Comparison of ENCODE assay signal across 8 cellular contexts in genomic region chr21:36156339-36156814, GRCh38. TPM values are rescaled to one million over a fixed set of nuclear protein-coding genes. Genes with fewer than 3 reads are reported as not detected.
DNase-seq lines count a peak whose midpoint lies in the region; ATAC-seq, FAIRE-seq and TF ChIP-seq lines count a peak whose summit lies in the region.

No MANE protein-coding gene starts in this region.

- H3K27ac ChIP-seq in H1 (ENCODE audit: low read depth, low read length) (no peak overlapping the region), mesendoderm (ENCODE audit: low read depth, low read length) (no peak overlapping the region)

- no peak overlapping the region for H2AFZ ChIP-seq in H1 (ENCODE audit: low read length)

- H3K4me1 ChIP-seq in H1 (replicated peaks in 1 of 4; ENCODE audit: control insufficient read depth in 3 of 4, insufficient read depth in 4 of 4, low read length in 3 of 4) (peaks cover 0 to 5% (median 2%) of the 10 kb centered on the region in 4 experiments; a peak in 5 of 7 replicates), mesendoderm (ENCODE audit: control insufficient read depth, low read depth, low read length) (no peaks in the 10 kb centered on the region)

- no peak overlapping the region for H2BK20ac ChIP-seq in H1 (ENCODE audit: low read length)

- no peak overlapping the region for H3K27ac Mint-ChIP-seq in activated CD8-positive, alpha-beta memory T cell treated with anti-CD3 and anti-CD28 coated beads, Interleukin-2, amount 10 ng/mL, durations not matched to agents 7 days and 5 days

- no peak for TF ChIP-seq RAD21 in H1 (IDR thresholded peaks at IDR 0.05 in 1 of 2, conservative IDR thresholded peaks at IDR 0.05 in 1 of 2; ENCODE audit: low read depth in 2 of 2, low read length in 2 of 2)

- H3K4me3 Mint-ChIP-seq in activated CD8-positive, alpha-beta memory T cell treated with anti-CD3 and anti-CD28 coated beads, Interleukin-2, amount 10 ng/mL, durations not matched to agents 7 days and 5 days: peak overlapping the region; percentile 78

- H3K79me2 ChIP-seq in H1 (ENCODE audit: control insufficient read depth in 1 of 2, insufficient read depth in 2 of 2, low read length in 2 of 2) (no peaks in the 10 kb centered on the region), mesendoderm (ENCODE audit: control insufficient read depth, insufficient read depth, low read length) (no peaks in the 10 kb centered on the region)

- H4K20me1 ChIP-seq in H1 (replicated peaks in 1 of 2; ENCODE audit: control insufficient read depth in 1 of 2, insufficient read depth in 2 of 2, low read length in 2 of 2): peaks cover 0 to 4% of the 10 kb centered on the region in 2 experiments

- TF ChIP-seq POLR2A in H1 (IDR thresholded peaks at IDR 0.05; ENCODE audit: control extremely low read depth in 1 of 2, low read depth in 2 of 2, low read length in 2 of 2): no peak; a peak in 1 of 3 replicates

- H3K18ac ChIP-seq in H1 (ENCODE audit: extremely low read depth, low read length) (no peak overlapping the region), mesendoderm (ENCODE audit: low read length) (no peak overlapping the region)

- WGBS in H1 (ENCODE audit: extremely low coverage in 1 of 2, insufficient coverage in 1 of 2, insufficient read length in 1 of 2, insufficient replicate concordance in 2 of 2, low coverage in 1 of 2, low lambda C conversion rate in 2 of 2, missing lambda C conversion rate in 1 of 2), 2 experiments: 3% methylated on average over 13 of the region's 43 CpGs; no CpG with 5 or more reads in 1 of the 2 experiments
- no CpG with 5 or more reads among the region's 43 CpGs for WGBS in mesendoderm (ENCODE audit: extremely low coverage, insufficient coverage, low lambda C conversion rate)

- H3K4ac ChIP-seq in H1 (replicated peaks; ENCODE audit: insufficient read length, low read depth, low read length) (no peak overlapping the region), mesendoderm (ENCODE audit: low read depth, low read length) (no peak overlapping the region)

- H3K4me3 ChIP-seq in H1 (ENCODE audit: extremely low read depth in 1 of 4, insufficient read depth in 2 of 4, low read depth in 3 of 4, low read length in 4 of 4) (peak overlapping the region; percentile 72 to 91 (median 75)), mesendoderm (ENCODE audit: low read length) (no peak overlapping the region)

- CTCF ChIA-PET in activated CD8-positive, alpha-beta memory T cell treated with anti-CD3 and anti-CD28 coated beads, Interleukin-2, amount 10 ng/mL, durations not matched to agents 7 days and 5 days (lab: Charles Lee): interaction anchor here (1.0 to 2.7 kb wide), 5 partner anchors 13 to 164 kb away, joined by 3 to 9 read pairs (median 5); partner anchors contain the start of gene MORC3
- CTCF ChIA-PET in H1 (lab: Charles Lee; ENCODE audit: partially characterized antibody): interaction anchor here (1.4 to 7.6 kb wide), 6 partner anchors 8 to 176 kb away, joined by 3 to 107 read pairs (median 5); no protein-coding TSS in a partner anchor

- TF ChIP-seq CTCF in H1 (IDR thresholded peaks at IDR 0.05; ENCODE audit: control extremely low read depth in 1 of 3, insufficient read depth in 1 of 3, low read depth in 1 of 3, low read length in 3 of 3): no peak

- no peak overlapping the region for H2BK12ac ChIP-seq in H1 (ENCODE audit: low read depth, low read length)

- H4K91ac ChIP-seq in H1 (replicated peaks; ENCODE audit: insufficient read length, low read length): no peak overlapping the region

- no peak for TF ChIP-seq EP300 in H1 (IDR thresholded peaks at IDR 0.05; ENCODE audit: borderline replicate concordance in 1 of 2, low read depth in 2 of 2, low read length in 2 of 2)

- DNase-seq in COLO829 (ENCODE audit: low spot score) (peak; percentile 98), HUDEP-2 (lab: John Stamatoyannopoulos, UW; ENCODE audit: unreplicated experiment in 76 of 76) (peak; percentile 86 to 100 (median 99)), NOMO-1 treated with DMSO at 0.1 percent for 48 hours (lab: John Stamatoyannopoulos, UW; ENCODE audit: unreplicated experiment) (peak; percentile 96), H1 (ENCODE audit: low read depth in 1 of 2, low spot score in 2 of 2) (peak; percentile 99 to 100), mesendoderm (peak; percentile 99)
- peak; percentile 100 for DNase-seq in activated CD8-positive, alpha-beta memory T cell treated with anti-CD3 and anti-CD28 coated beads, Interleukin-2, amount 10 ng/mL, durations not matched to agents 7 days and 5 days
- DNase-seq in stimulated activated CD8-positive, alpha-beta memory T cell treated with anti-CD3 and anti-CD28 coated beads, Interleukin-12 subunit alpha, Interleukin-12 subunit beta, amount 100 ng/mL, for 24 hours (ENCODE audit: extremely low read depth): peak; percentile 98

- H3K9ac ChIP-seq in H1 (replicated peaks in 1 of 4; ENCODE audit: extremely low read depth in 1 of 4, low read depth in 3 of 4, low read length in 3 of 4) (peak overlapping the region in 2 of 4 experiments; percentile 42 to 53; a peak in 2 of 7 replicates), mesendoderm (ENCODE audit: low read length) (no peak overlapping the region)

- H2BK15ac ChIP-seq in H1 (ENCODE audit: low read length): no peak overlapping the region
- no peak overlapping the region for H2BK15ac ChIP-seq in mesendoderm (replicated peaks; ENCODE audit: low read depth)

- H3K27me3 ChIP-seq in H1 (replicated peaks in 1 of 4; ENCODE audit: control insufficient read depth in 3 of 4, extremely low read depth in 1 of 4, insufficient read depth in 3 of 4, low read length in 3 of 4): peaks cover 5 to 21% (median 12%) of the 10 kb centered on the region in 4 experiments; a peak in 6 of 7 replicates
- no peaks in the 10 kb centered on the region for H3K27me3 ChIP-seq in mesendoderm (ENCODE audit: insufficient read depth, low read length, poor library complexity)

- H3K79me1 ChIP-seq in H1 (ENCODE audit: low read depth, low read length): no peaks in the 10 kb centered on the region
- no peaks in the 10 kb centered on the region for H3K79me1 ChIP-seq in mesendoderm (ENCODE audit: low read length)

- H3K4me2 ChIP-seq in H1 (ENCODE audit: insufficient read depth in 1 of 2, low read depth in 2 of 2, low read length in 2 of 2): peak overlapping the region; percentile 72 to 99; a peak in 3 of 4 replicates
- no peak overlapping the region for H3K4me2 ChIP-seq in mesendoderm (ENCODE audit: low read length)

- H2AK5ac ChIP-seq in H1 (ENCODE audit: low read depth, low read length) (no peak overlapping the region), mesendoderm (ENCODE audit: low read length) (no peak overlapping the region)

- POLR2A ChIA-PET in H1 (lab: Charles Lee; ENCODE audit: partially characterized antibody): interaction anchor here (0.6 to 1.7 kb wide), 7 partner anchors 8 to 1381 kb away, joined by 3 to 4 read pairs (median 3); partner anchors contain the start of gene MORC3

- H3K36me3 ChIP-seq in H1 (ENCODE audit: control insufficient read depth in 2 of 4, insufficient read depth in 4 of 4, low read length in 3 of 4) (no peaks in the 10 kb centered on the region), mesendoderm (ENCODE audit: control insufficient read depth, insufficient read depth, low read length) (no peaks in the 10 kb centered on the region)

- no peak overlapping the region for H2BK120ac ChIP-seq in H1 (replicated peaks; ENCODE audit: low read depth, low read length)
- H2BK120ac ChIP-seq in mesendoderm (ENCODE audit: low read depth, low read length): no peak overlapping the region

- peaks cover 7% of the 10 kb centered on the region for H3K23me2 ChIP-seq in H1 (ENCODE audit: low read depth, low read length)

- ATAC-seq in GM21423 (IDR thresholded peaks at IDR 0.05; ENCODE audit: unreplicated experiment): peak; percentile 90
- peak; percentile 90 for ATAC-seq in activated CD8-positive, alpha-beta memory T cell treated with anti-CD3 and anti-CD28 coated beads, Interleukin-2, amount 10 ng/mL, durations not matched to agents 7 days and 5 days

- no peaks in the 10 kb centered on the region for H3K9me3 Mint-ChIP-seq in activated CD8-positive, alpha-beta memory T cell treated with anti-CD3 and anti-CD28 coated beads, Interleukin-2, amount 10 ng/mL, durations not matched to agents 7 days and 5 days (ENCODE audit: low read depth)

- H3K4me1 Mint-ChIP-seq in activated CD8-positive, alpha-beta memory T cell treated with anti-CD3 and anti-CD28 coated beads, Interleukin-2, amount 10 ng/mL, durations not matched to agents 7 days and 5 days: peaks cover 25% of the 10 kb centered on the region

- H3K14ac ChIP-seq in H1 (ENCODE audit: insufficient read length): no peak overlapping the region

- no peak overlapping the region for H3K56ac ChIP-seq in H1 (replicated peaks; ENCODE audit: insufficient read length, low read depth, low read length)
- peak overlapping the region; percentile 78 for H3K56ac ChIP-seq in mesendoderm (ENCODE audit: low read length)

- no peaks in the 10 kb centered on the region for H3K27me3 Mint-ChIP-seq in activated CD8-positive, alpha-beta memory T cell treated with anti-CD3 and anti-CD28 coated beads, Interleukin-2, amount 10 ng/mL, durations not matched to agents 7 days and 5 days

- H3K23ac ChIP-seq in H1 (ENCODE audit: insufficient read length) (no peak overlapping the region), mesendoderm (ENCODE audit: low read length) (no peak overlapping the region)

- H3K9me3 ChIP-seq in H1 (ENCODE audit: insufficient read depth in 2 of 2, low read depth in 1 of 2, low read length in 1 of 2): no peaks in the 10 kb centered on the region

- no peak for FAIRE-seq in H1 (lab: Jason Lieb, UNC)

- H2BK5ac ChIP-seq in H1 (ENCODE audit: low read depth, low read length) (no peak overlapping the region), mesendoderm (ENCODE audit: low read length) (no peak overlapping the region)

- H4K5ac ChIP-seq in H1 (ENCODE audit: insufficient read length, low read depth, low read length) (no peak overlapping the region), mesendoderm (ENCODE audit: low read length) (no peak overlapping the region)

- H3K36me3 Mint-ChIP-seq in activated CD8-positive, alpha-beta memory T cell treated with anti-CD3 and anti-CD28 coated beads, Interleukin-2, amount 10 ng/mL, durations not matched to agents 7 days and 5 days: peaks cover 7% of the 10 kb centered on the region

- H4K8ac ChIP-seq in H1 (ENCODE audit: extremely low read depth, insufficient read depth, low read length) (no peak overlapping the region), mesendoderm (ENCODE audit: low read depth, low read length) (no peak overlapping the region)

RNA-seq across cellular contexts. Expression of gene DOP1B, which starts 0.2 kb away (rescaled TPM):
- total RNA-seq in activated CD8-positive, alpha-beta memory T cell treated with anti-CD3 and anti-CD28 coated beads, Interleukin-2, amount 10 ng/mL, durations not matched to agents 7 days and 5 days: 10 to 100 TPM; 20.2 to 25.5 TPM
- 9.9 and 10.6 TPM in 2 replicates for total RNA-seq in H1 (2021; fragmentation: NEBNext Ultra II Directional; extraction: Animal tissue kit (Norgen Biotek cat#: 25700))
- 2.8 and 4.1 TPM in 2 replicates for polyA plus RNA-seq in H1 (2011; rRNA removed)
- polyA plus RNA-seq in H1 (2011; cell fraction: cytosol; rRNA removed): 3.5 TPM
- 5.0 TPM for polyA plus RNA-seq in H1 (2011; cell fraction: nucleus; rRNA removed)
- 2.8 to 8.3 TPM (median 4.5 TPM) in 4 replicates for polyA plus RNA-seq in H1 (2012, experiment 1 of 2)
- 1.6 TPM for polyA plus RNA-seq in H1 (2012, experiment 2 of 2)
- 3.4 TPM for polyA plus RNA-seq in H1 (2013, experiment 1 of 2)
- 2.8 TPM for polyA plus RNA-seq in H1 (2013, experiment 2 of 2)
- polyA minus RNA-seq in H1 (2011; rRNA and poly(A)+ RNA removed): 7.5 and 8.2 TPM in 2 replicates
- 8.1 TPM for polyA minus RNA-seq in H1 (2011; cell fraction: cytosol; rRNA and poly(A)+ RNA removed)
- 6.9 TPM for polyA minus RNA-seq in H1 (2011; cell fraction: nucleus; rRNA and poly(A)+ RNA removed)
- 1.9 TPM for polyA plus RNA-seq in mesendoderm (2013, experiment 1 of 2)
- polyA plus RNA-seq in mesendoderm (2013, experiment 2 of 2): 2.1 TPM

RNA-seq across cellular contexts. Expression of gene CBR3, which starts 21.5 kb away (rescaled TPM):
- total RNA-seq in activated CD8-positive, alpha-beta memory T cell treated with anti-CD3 and anti-CD28 coated beads, Interleukin-2, amount 10 ng/mL, durations not matched to agents 7 days and 5 days: 10 to 100 TPM; 16.1 to 18.6 TPM
- total RNA-seq in H1 (2021; fragmentation: NEBNext Ultra II Directional; extraction: Animal tissue kit (Norgen Biotek cat#: 25700)): 4.3 TPM in 2 replicates
- 1.2 and 1.5 TPM in 2 replicates for polyA plus RNA-seq in H1 (2011; rRNA removed)
- polyA plus RNA-seq in H1 (2011; cell fraction: cytosol; rRNA removed): 1.5 TPM
- 1.0 TPM for polyA plus RNA-seq in H1 (2011; cell fraction: nucleus; rRNA removed)
- 1.7 to 2.4 TPM (median 1.9 TPM) in 4 replicates for polyA plus RNA-seq in H1 (2012, experiment 1 of 2)
- polyA plus RNA-seq in H1 (2012, experiment 2 of 2): 1.7 TPM
- 8.8 TPM for polyA plus RNA-seq in H1 (2013, experiment 1 of 2)
- 8.4 TPM for polyA plus RNA-seq in H1 (2013, experiment 2 of 2)
- polyA minus RNA-seq in H1 (2011; rRNA and poly(A)+ RNA removed): 0.15 TPM in 1 of 2 replicates, not detected in the other
- polyA minus RNA-seq in H1 (2011; cell fraction: cytosol; rRNA and poly(A)+ RNA removed): not detected
- polyA minus RNA-seq in H1 (2011; cell fraction: nucleus; rRNA and poly(A)+ RNA removed): 0.70 TPM
- polyA plus RNA-seq in mesendoderm (2013, experiment 1 of 2): 5.7 TPM
- 6.2 TPM for polyA plus RNA-seq in mesendoderm (2013, experiment 2 of 2)
